In the genomic region with DNA sequence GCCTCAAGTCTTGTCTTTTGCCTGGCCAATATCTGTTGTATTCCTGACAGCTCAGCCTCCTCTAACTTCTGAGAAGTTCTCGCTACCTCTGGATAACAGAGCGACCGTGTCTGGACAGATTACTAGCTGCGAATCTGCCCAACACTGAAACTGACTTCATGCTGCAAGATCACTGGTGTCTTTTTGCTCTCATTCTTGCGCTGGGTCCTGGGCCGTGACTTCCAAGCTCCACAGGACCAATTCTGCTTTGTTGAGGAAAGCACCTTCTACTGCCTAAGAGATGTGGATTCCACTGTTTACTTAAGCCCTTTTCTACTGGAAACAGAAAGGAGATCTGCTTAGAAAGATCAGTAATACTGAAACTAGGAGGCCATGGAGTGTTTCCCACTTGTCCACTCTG, we compare ENCODE assay signal across 19 cellular contexts.
"Had no signal": no experiment of that assay in that cellular context is flagged by ENCODE, and none has a peak within 500 bp of the region (broad histone marks: within the 10 kb centered on the region; RNA-seq: fewer than 3 reads in every experiment).

No MANE protein-coding gene starts in this region.

- H3K4me3 ChIP-seq: lung, ovary, suprapubic skin, upper lobe of left lung had no signal

- H3K36me3 Mint-ChIP-seq: activated naive CD8-positive, alpha-beta T cell had no signal

- H3K4me3 Mint-ChIP-seq: activated naive CD8-positive, alpha-beta T cell; activated T-helper 1 cell treated with anti-CD3 and anti-CD28 coated beads, Interleukin-12 subunit alpha, Interleukin-12 subunit beta, Interleukin-2, Interleukin-4 antibody, amounts not matched to agents 30 ng/mL and 10 ng/mL and 1 ng/mL, durations not matched to agents 14 hours and 24 hours and 36 hours; stimulated activated naive CD8-positive, alpha-beta T cell treated with anti-CD3 and anti-CD28 coated beads, Interleukin-15, Interleukin-2, amounts not matched to agents 100 ng/mL and 50 ng/mL, for 24 hours had no signal

- H3K27ac ChIP-seq: foreskin keratinocyte, ovary, suprapubic skin, upper lobe of left lung, WERI-Rb-1 had no signal

- DNase-seq: activated CD4-positive, alpha-beta T cell treated with anti-CD3 and anti-CD28 coated beads, Interleukin-2, amount 50 U/mL, for 4 hours; activated gamma-delta T cell treated with Interleukin-2 at 50 U/mL for 16 hours; activated T-cell treated with anti-CD3 and anti-CD28 coated beads for 4 hours; foreskin keratinocyte; hippocampal formation; islet precursor cell; ovary; stimulated activated CD4-positive, alpha-beta T cell treated with anti-CD3 and anti-CD28 coated beads, Interleukin-12 subunit alpha, Interleukin-12 subunit beta, amount 100 ng/mL, for 4 hours; stimulated activated CD4-positive, alpha-beta T cell treated with anti-CD3 and anti-CD28 coated beads, Interleukin-2, amount 100 ng/mL, for 24 hours; SW 1271; T-helper 2 cell; upper lobe of left lung; WERI-Rb-1 had no signal

- H3K27me3 Mint-ChIP-seq: activated naive CD8-positive, alpha-beta T cell; stimulated activated naive CD8-positive, alpha-beta T cell treated with anti-CD3 and anti-CD28 coated beads, Interleukin-15, Interleukin-2, amounts not matched to agents 100 ng/mL and 50 ng/mL, for 24 hours had no signal

- H3K36me3 ChIP-seq: ovary, suprapubic skin, upper lobe of left lung, WERI-Rb-1 had no signal

- H3K27me3 ChIP-seq: foreskin keratinocyte, ovary, suprapubic skin, upper lobe of left lung had no signal

- H3K9me3 Mint-ChIP-seq: activated T-helper 1 cell treated with anti-CD3 and anti-CD28 coated beads, Interleukin-12 subunit alpha, Interleukin-12 subunit beta, Interleukin-2, Interleukin-4 antibody, amounts not matched to agents 30 ng/mL and 10 ng/mL and 1 ng/mL, durations not matched to agents 14 hours and 24 hours and 36 hours; stimulated activated naive CD8-positive, alpha-beta T cell treated with anti-CD3 and anti-CD28 coated beads, Interleukin-15, Interleukin-2, amounts not matched to agents 100 ng/mL and 50 ng/mL, for 24 hours had no signal

- H3K27ac Mint-ChIP-seq: activated naive CD8-positive, alpha-beta T cell; activated T-helper 1 cell treated with anti-CD3 and anti-CD28 coated beads, Interleukin-12 subunit alpha, Interleukin-12 subunit beta, Interleukin-2, Interleukin-4 antibody, amounts not matched to agents 30 ng/mL and 10 ng/mL and 1 ng/mL, durations not matched to agents 14 hours and 24 hours and 36 hours; stimulated activated naive CD8-positive, alpha-beta T cell treated with anti-CD3 and anti-CD28 coated beads, Interleukin-15, Interleukin-2, amounts not matched to agents 100 ng/mL and 50 ng/mL, for 24 hours had no signal

- ATAC-seq: foreskin keratinocyte, left lobe of liver had no signal

- H3K4me1 ChIP-seq: foreskin keratinocyte, suprapubic skin, upper lobe of left lung had no signal

- H3K9me3 ChIP-seq: ovary, suprapubic skin, upper lobe of left lung had no signal
